ENCODE assay signal across 10 cellular contexts in the genomic region with DNA sequence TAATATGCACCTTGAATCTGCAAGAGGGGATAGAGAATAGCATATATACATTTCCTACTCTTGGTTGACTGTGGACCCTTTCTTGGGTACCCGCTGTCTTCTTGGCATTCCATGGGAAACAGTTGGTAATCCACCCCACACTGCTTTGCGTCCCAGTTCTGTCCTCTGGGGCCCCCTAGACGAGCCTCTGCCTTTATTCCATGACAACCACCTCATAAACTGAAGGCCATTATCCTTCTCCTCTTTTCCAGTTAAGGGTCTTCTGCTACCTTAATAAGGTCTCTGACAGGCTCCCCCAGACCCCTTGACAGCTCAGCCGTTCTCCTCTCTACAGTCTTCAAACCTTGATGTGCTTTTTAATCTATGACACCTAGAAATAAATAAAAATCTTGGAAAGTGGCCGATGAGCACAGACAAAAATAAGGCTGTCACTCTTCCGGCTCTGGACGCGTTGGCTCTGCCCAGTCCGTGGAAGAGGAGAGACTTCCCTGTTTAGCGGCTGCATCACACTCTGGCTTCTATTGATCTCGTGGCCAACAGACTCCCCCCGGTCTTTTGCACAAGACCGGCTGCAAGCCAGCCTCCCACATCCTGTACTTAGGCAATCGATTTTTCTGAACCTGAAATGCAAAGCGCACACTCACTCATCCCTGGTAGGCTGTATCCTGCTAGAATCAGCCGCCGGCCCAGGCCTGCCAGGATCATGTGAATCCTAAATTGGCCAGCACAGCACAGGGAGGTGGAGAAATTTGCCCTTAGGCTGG.
DNase-seq lines count a peak whose midpoint lies in the region; ATAC-seq and TF ChIP-seq lines count a peak whose summit lies in the region.
"Had no signal": no experiment of that assay in that cellular context is flagged by ENCODE, and none has a peak within 500 bp of the region (broad histone marks: within the 10 kb centered on the region; RNA-seq: fewer than 3 reads in every experiment).

No MANE protein-coding gene starts in this region.

- no peak overlapping the region for H3K4me3 ChIP-seq in coronary artery

- H3K36me3 Mint-ChIP-seq in Calu3 (ENCODE audit: insufficient read depth, unreplicated experiment), result no peaks in the 10 kb centered on the region
- H3K36me3 Mint-ChIP-seq in neural crest cell (ENCODE audit: low read depth), result no peaks in the 10 kb centered on the region

- DNase-seq in Calu3 (peak; percentile 72), NCI-H2227 (lab: John Stamatoyannopoulos, UW; ENCODE audit: unreplicated experiment) (peak; percentile 61), coronary artery (ENCODE audit: low spot score) (peak; percentile 70), neural crest cell (ENCODE audit: low read depth, low spot score) (no peak), HCEC 1CT (no peak)
- no peak for DNase-seq in activated naive CD4-positive, alpha-beta T cell treated with Interleukin-2 at 50 U/mL for 16 hours
- DNase-seq: activated T-cell treated with anti-CD3 and anti-CD28 coated beads, Interleukin-2, amount 50 U/mL, for 48 hours; effector memory CD4-positive, alpha-beta T cell had no signal

- H3K9me3 Mint-ChIP-seq in Calu3 (ENCODE audit: low read depth, unreplicated experiment) (no peaks in the 10 kb centered on the region), neural crest cell (no peaks in the 10 kb centered on the region)

- TF ChIP-seq CTCF in Calu3 (IDR thresholded peaks at IDR 0.05; ENCODE audit: unreplicated experiment) (no peak), coronary artery (IDR thresholded peaks at IDR 0.05) (no peak), neural crest cell (conservative IDR thresholded peaks at IDR 0.05) (no peak)

- H3K4me1 Mint-ChIP-seq in Calu3 (ENCODE audit: low read depth, unreplicated experiment) (peaks cover 11% of the 10 kb centered on the region), neural crest cell (peaks cover 19% of the 10 kb centered on the region)

- BruUV-seq in Calu3 (replicated peaks; lab: Mats Ljungman, UMichigan), result no TSS peak

- no peak overlapping the region for H3K27ac ChIP-seq in coronary artery

- ATAC-seq in HG03442 (IDR thresholded peaks at IDR 0.05; ENCODE audit: unreplicated experiment) (no peak), HG02763 (IDR thresholded peaks at IDR 0.05; ENCODE audit: unreplicated experiment) (no peak)

- H3K27me3 Mint-ChIP-seq in Calu3 (ENCODE audit: unreplicated experiment) (peaks cover 29% of the 10 kb centered on the region), neural crest cell (ENCODE audit: low read depth) (peaks cover 4% of the 10 kb centered on the region)

- H3K4me3 Mint-ChIP-seq in Calu3 (ENCODE audit: low read depth, unreplicated experiment) (no peak overlapping the region), neural crest cell (no peak overlapping the region)

- intact Hi-C loops in Calu3 (cut with micrococcal nuclease; ENCODE audit: unreplicated experiment), result no loop called here

- H3K27ac Mint-ChIP-seq in Calu3 (ENCODE audit: unreplicated experiment) (no peak overlapping the region), neural crest cell (ENCODE audit: unreplicated experiment) (peak overlapping the region; percentile 35)

- CTCF ChIA-PET in Calu3 (lab: Charles Lee), result interaction anchor here (1.1 kb wide), 1 partner anchor 29 kb away, joined by 4 read pairs; no protein-coding TSS in a partner anchor

Comparison
In these comparisons a context has a peak if more than half of its experiments do, and no peak if none do; other contexts are left out.
1. DNase-seq: peak in Calu3 (single experiment), NCI-H2227 (single experiment) and coronary artery (single experiment); none in neural crest cell (single experiment), HCEC 1CT (single experiment) and activated naive CD4-positive, alpha-beta T cell treated with Interleukin-2 at 50 U/mL for 16 hours (single experiment).